In genomic region chr1:6129313-6129712, GRCh38 we compare ENCODE assay signal across 20 cellular contexts. TPM values are rescaled to one million over a fixed set of nuclear protein-coding genes. Genes with fewer than 3 reads are reported as not detected.
DNase-seq lines count a peak whose midpoint lies in the region; ATAC-seq, FAIRE-seq and TF ChIP-seq lines count a peak whose summit lies in the region.
"Had no signal": no experiment of that assay in that cellular context is flagged by ENCODE, and none has a peak within 500 bp of the region (broad histone marks: within the 10 kb centered on the region; RNA-seq: fewer than 3 reads in every experiment).

No MANE protein-coding gene starts in this region.

- DNase-seq in left cardiac atrium (peak; percentile 6), right atrium auricular region (ENCODE audit: low spot score) (no peak), NB4 (ENCODE audit: low read depth) (peak; percentile 23), kidney (peak; percentile 42), small intestine (peak; percentile 19), NCI-H187 treated with DMSO at 0.1 percent for 48 hours (lab: John Stamatoyannopoulos, UW) (no peak), omental fat pad (ENCODE audit: low spot score) (no peak), epidermal melanocyte (ENCODE audit: insufficient read length, low spot score) (no peak)
- DNase-seq: DND-41, H9, NCI-H1105, NCI-H2081 treated with DMSO at 0.1 percent for 48 hours, NCI-H510A, NCI-H82, OCI-M1, SJCRH30 had no signal

- no peak for TF ChIP-seq CTCF in right atrium auricular region (IDR thresholded peaks at IDR 0.05)
- no peak for TF ChIP-seq CTCF in NB4 (IDR thresholded peaks at IDR 0.05; ENCODE audit: low read depth, low read length)
- TF ChIP-seq CTCF in kidney (IDR thresholded peaks at IDR 0.05; ENCODE audit: borderline replicate concordance, extremely low read depth, insufficient read depth), result no peak
- TF ChIP-seq CTCF in omental fat pad (IDR thresholded peaks at IDR 0.05), result no peak

- 53 to 78% (median 64%) methylated on average over 9 of the region's 9 CpGs for WGBS in small intestine, 3 donors

- no peak for TF ChIP-seq POLR2A in NB4 (IDR thresholded peaks at IDR 0.05; ENCODE audit: extremely low read depth, insufficient read length)

- FAIRE-seq in kidney (lab: Jason Lieb, UNC) (no peak), small intestine (lab: Jason Lieb, UNC) (no peak)
- FAIRE-seq: D721Med had no signal

- H3K4me1 ChIP-seq in right atrium auricular region (peaks cover 0 to 11% of the 10 kb centered on the region in 2 donors), kidney (ENCODE audit: control insufficient read depth in 1 of 2, insufficient read depth in 1 of 2, low read depth in 1 of 2, low read length in 2 of 2) (peaks cover 0 to 2% of the 10 kb centered on the region in 2 donors), small intestine (ENCODE audit: control insufficient read depth in 2 of 2, insufficient read depth in 1 of 2, low read depth in 1 of 2, low read length in 1 of 2) (no peaks in the 10 kb centered on the region)
- H3K4me1 ChIP-seq: SJCRH30 had no signal

- H3K4me3 ChIP-seq in right atrium auricular region (no peak overlapping the region), NB4 (ENCODE audit: low read depth, low read length) (no peak overlapping the region), kidney (ENCODE audit: low read length in 2 of 2) (no peak overlapping the region), small intestine (ENCODE audit: low read depth in 1 of 2, low read length in 2 of 2) (no peak overlapping the region)
- H3K4me3 ChIP-seq: BLaER1, SJCRH30 had no signal

- H3K9me3 ChIP-seq in right atrium auricular region (no peaks in the 10 kb centered on the region), kidney (ENCODE audit: control insufficient read depth in 1 of 2, low read length in 2 of 2) (peaks cover 0 to 7% of the 10 kb centered on the region in 2 donors), small intestine (ENCODE audit: control insufficient read depth, low read depth) (no peaks in the 10 kb centered on the region)

- H3K27me3 ChIP-seq in right atrium auricular region, result no peaks in the 10 kb centered on the region
- H3K27me3 ChIP-seq in small intestine (ENCODE audit: control insufficient read depth in 2 of 2, insufficient read depth in 2 of 2, low read length in 2 of 2), result no peaks in the 10 kb centered on the region
- H3K27me3 ChIP-seq: BLaER1 had no signal

- ATAC-seq in left cardiac atrium (no peak), omental fat pad (ENCODE audit: low FRiP score) (no peak)

- no peak overlapping the region for H3K9ac ChIP-seq in kidney (ENCODE audit: low read length in 2 of 2)
- H3K9ac ChIP-seq: BLaER1, KMS-11 had no signal

- intact Hi-C loops in left cardiac atrium (cut with DNase I), result no loop called here
- intact Hi-C loops in kidney (cut with DNase I), result no loop called here

- H3K27ac ChIP-seq in right atrium auricular region, result no peak overlapping the region
- no peak overlapping the region for H3K27ac ChIP-seq in kidney (ENCODE audit: low read depth in 2 of 2, low read length in 2 of 2)
- H3K27ac ChIP-seq in small intestine (ENCODE audit: low read depth in 1 of 2, low read length in 1 of 2), result no peak overlapping the region
- H3K27ac ChIP-seq: BLaER1, KMS-11, SJCRH30 had no signal

- H3K36me3 ChIP-seq in right atrium auricular region (no peaks in the 10 kb centered on the region), kidney (ENCODE audit: control insufficient read depth in 1 of 2, insufficient read depth in 2 of 2, low read length in 2 of 2) (no peaks in the 10 kb centered on the region), small intestine (ENCODE audit: control insufficient read depth in 2 of 2, insufficient read depth in 2 of 2, low read length in 2 of 2) (no peaks in the 10 kb centered on the region)
- H3K36me3 ChIP-seq: BLaER1, SJCRH30 had no signal

RNA-seq across cellular contexts. Expression of gene CHD5, which starts 50.8 kb away (rescaled TPM):
- total RNA-seq in left cardiac atrium (under 1 TPM; 0.12 to 0.39 TPM), right atrium auricular region (1 to 10 TPM in 1 of 2 donors, under 1 TPM in 1; 0.07 to 2.0 TPM), kidney (0.85 TPM), omental fat pad (under 1 TPM in 3 of 4 donors, not detected in 1; 0.19 to 0.24 (median 0.19) TPM)
- polyA plus RNA-seq in kidney (ENCODE audit: insufficient read depth, low read depth, low replicate concordance) (0.54 TPM), small intestine (1 to 10 TPM in 1 of 3 donors, under 1 TPM in 1, not detected in 1; 0.67 to 1.8 TPM)
- polyA plus RNA-seq: CD8-positive, alpha-beta memory T cell had no signal

Comparison
In these comparisons a context has a peak if more than half of its experiments do, and no peak if none do; other contexts are left out.
1. DNase-seq: peak in left cardiac atrium (single experiment), NB4 (single experiment), kidney (single experiment) and small intestine (single experiment); none in right atrium auricular region (single experiment), NCI-H187 treated with DMSO at 0.1 percent for 48 hours (single experiment), omental fat pad (single experiment) and epidermal melanocyte (single experiment).